ENCODE assay signal across 1 cellular context in genomic region chr11:117870176-117870952, GRCh38.
TF ChIP-seq lines count a peak whose summit lies in the region.

No MANE protein-coding gene starts in this region.

TF ChIP-seq in HEK293, 187 proteins besides CTCF, POLR2A, EP300 and RAD21 (continued from another document):
- no peak for TF ChIP-seq PRDM6 (tag by site-specific recombination; IDR thresholded peaks at IDR 0.05)
- TF ChIP-seq ZFHX2 (tag by site-specific recombination; conservative IDR thresholded peaks at IDR 0.05): peak; percentile 63
- no peak for TF ChIP-seq ZNF292 (tag by site-specific recombination; IDR thresholded peaks at IDR 0.05; ENCODE audit: borderline replicate concordance, low read depth)
- TF ChIP-seq PBX3 (CRISPR knock-in tag; IDR thresholded peaks at IDR 0.05): no peak
- 0 out of 2 replicates have a peak, but pooled peaks have one; percentile 13 for TF ChIP-seq OSR2 (tag by site-specific recombination; IDR thresholded peaks at IDR 0.05)
- no peak for TF ChIP-seq ZNF23 (tag by site-specific recombination; IDR thresholded peaks at IDR 0.05; ENCODE audit: borderline replicate concordance)
- no peak for TF ChIP-seq KLF1 (tag by site-specific recombination; IDR thresholded peaks at IDR 0.05)
- no peak for TF ChIP-seq SP7 (tag by site-specific recombination; IDR thresholded peaks at IDR 0.05)
- no peak for TF ChIP-seq ZBTB48 (tag by site-specific recombination; IDR thresholded peaks at IDR 0.05)
- no peak for TF ChIP-seq ZNF645 (tag by site-specific recombination; IDR thresholded peaks at IDR 0.05)
- peak; percentile 62 for TF ChIP-seq SCRT2 (tag by site-specific recombination; IDR thresholded peaks at IDR 0.05)
- no peak for TF ChIP-seq ZSCAN18 (tag by site-specific recombination; IDR thresholded peaks at IDR 0.05)
- no peak for TF ChIP-seq ZNF664 (tag by site-specific recombination; IDR thresholded peaks at IDR 0.05)
- no peak for TF ChIP-seq GLI4 (tag by site-specific recombination; IDR thresholded peaks at IDR 0.05)
- TF ChIP-seq ZNF211 (tag by site-specific recombination; IDR thresholded peaks at IDR 0.05; ENCODE audit: low read depth): no peak
- no peak for TF ChIP-seq ZBTB6 (tag by site-specific recombination; IDR thresholded peaks at IDR 0.05)
- peak; percentile 98 for TF ChIP-seq ZIC2 (tag by site-specific recombination; IDR thresholded peaks at IDR 0.05)
- peak; percentile 52 for TF ChIP-seq EGR2 (tag by site-specific recombination; IDR thresholded peaks at IDR 0.05; ENCODE audit: low read depth)
- no peak for TF ChIP-seq ZNF366 (tag by site-specific recombination; conservative IDR thresholded peaks at IDR 0.05)
- no peak for TF ChIP-seq ZNF140 (tag by site-specific recombination; IDR thresholded peaks at IDR 0.05)
- TF ChIP-seq ZNF701 (tag by site-specific recombination; IDR thresholded peaks at IDR 0.05): no peak
- TF ChIP-seq ZNF544 (tag by site-specific recombination; IDR thresholded peaks at IDR 0.05): no peak
- TF ChIP-seq ZNF121 (tag by site-specific recombination; IDR thresholded peaks at IDR 0.05): no peak
- no peak for TF ChIP-seq YY2 (tag by site-specific recombination; IDR thresholded peaks at IDR 0.05)
- TF ChIP-seq ZNF2 (tag by site-specific recombination; IDR thresholded peaks at IDR 0.05): no peak
- no peak for TF ChIP-seq ZNF624 (tag by site-specific recombination; IDR thresholded peaks at IDR 0.05)
- no peak for TF ChIP-seq HOXA7 (CRISPR knock-in tag; IDR thresholded peaks at IDR 0.05; ENCODE audit: borderline replicate concordance)
- no peak for TF ChIP-seq ZNF394 (tag by site-specific recombination; IDR thresholded peaks at IDR 0.05; ENCODE audit: borderline replicate concordance)
- TF ChIP-seq ZNF791 (tag by site-specific recombination; IDR thresholded peaks at IDR 0.05): no peak
- TF ChIP-seq ZNF341 (tag by site-specific recombination; IDR thresholded peaks at IDR 0.05; ENCODE audit: low read depth): no peak
- TF ChIP-seq PATZ1 (tag by site-specific recombination; IDR thresholded peaks at IDR 0.05): no peak
- TF ChIP-seq ZNF174 (tag by site-specific recombination; IDR thresholded peaks at IDR 0.05): no peak
